Comparison of ENCODE assay signal across 27 cellular contexts in the genomic region with DNA sequence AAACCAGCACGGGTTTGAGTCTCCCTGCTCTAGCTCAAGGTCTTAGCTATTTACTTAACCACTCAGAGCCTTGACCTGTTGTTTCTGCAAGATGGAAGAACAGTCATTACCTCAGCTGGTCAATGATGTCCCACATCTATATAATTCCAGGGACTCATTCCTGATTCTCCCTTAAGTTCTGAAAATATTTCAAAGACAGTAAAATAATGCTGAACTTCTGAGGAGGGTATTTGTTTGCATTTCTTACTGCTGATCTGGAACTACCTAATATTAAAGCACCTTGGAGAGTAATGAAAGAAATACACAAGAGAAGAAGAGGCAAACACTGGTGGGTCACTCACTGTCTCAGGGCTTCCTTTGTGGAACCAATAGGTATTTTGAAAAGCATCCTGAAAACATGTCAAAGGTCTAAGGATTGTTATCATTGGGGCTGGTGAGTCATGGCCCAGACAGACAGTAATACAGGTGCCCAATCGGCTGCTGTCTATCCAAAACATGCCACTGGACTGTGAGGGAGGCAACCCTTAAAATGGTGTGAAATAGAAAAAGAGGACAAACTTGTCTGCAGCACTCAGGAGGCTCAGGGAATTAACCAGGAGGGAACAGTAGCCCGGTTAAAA.
"Had no signal": no experiment of that assay in that cellular context is flagged by ENCODE, and none has a peak within 500 bp of the region (broad histone marks: within the 10 kb centered on the region; RNA-seq: fewer than 3 reads in every experiment).

No MANE protein-coding gene starts in this region.

- H3K9ac ChIP-seq: KMS-11 had no signal

- H3K27ac Mint-ChIP-seq: activated CD4-positive, alpha-beta T cell treated with anti-CD3 and anti-CD28 coated beads, Interleukin-2, amount 10 ng/mL, durations not matched to agents 24 days and 14 days; activated CD8-positive, alpha-beta T cell treated with anti-CD3 and anti-CD28 coated beads for 36 hours; activated naive CD8-positive, alpha-beta T cell treated with anti-CD3 and anti-CD28 coated beads for 36 hours; activated T-cell treated with anti-CD3 and anti-CD28 coated beads, Interleukin-2, amount 50 U/mL, for 72 hours; activated T-helper 17 cell treated with anti-CD3 and anti-CD28 coated beads, Interleukin-2, amount 50 U/mL, for 72 hours had no signal

- ATAC-seq: activated CD8-positive, alpha-beta T cell treated with anti-CD3 and anti-CD28 coated beads for 36 hours; activated T-cell treated with anti-CD3 and anti-CD28 coated beads, Interleukin-2, amount 50 U/mL, for 72 hours; activated T-helper 17 cell treated with anti-CD3 and anti-CD28 coated beads, Interleukin-2, amount 50 U/mL, for 72 hours; PC-3 had no signal

- H3K27me3 ChIP-seq: Peyer's patch had no signal

- H3K27ac ChIP-seq: KMS-11, RWPE1, SK-N-MC had no signal

- H3K4me2 ChIP-seq: KMS-11 had no signal

- H3K9me3 ChIP-seq: Peyer's patch had no signal

- H3K36me3 ChIP-seq: Peyer's patch had no signal

- DNase-seq: activated CD4-positive, alpha-beta T cell treated with anti-CD3 and anti-CD28 coated beads, Interleukin-2, amount 10 ng/mL, durations not matched to agents 24 days and 14 days; activated CD4-positive, alpha-beta T cell treated with anti-CD3 and anti-CD28 coated beads, Interleukin-2, amount 50 U/mL, for 4 hours; activated CD8-positive, alpha-beta T cell treated with anti-CD3 and anti-CD28 coated beads for 36 hours; activated effector memory CD4-positive, alpha-beta T cell treated with anti-CD3 and anti-CD28 coated beads, Interleukin-2, amount 50 U/mL, for 16 hours; activated naive CD4-positive, alpha-beta T cell; activated naive CD4-positive, alpha-beta T cell treated with anti-CD3 and anti-CD28 coated beads, Interleukin-2, amount 50 U/mL, for 16 hours; activated naive CD8-positive, alpha-beta T cell treated with anti-CD3 and anti-CD28 coated beads for 36 hours; activated T-cell treated with anti-CD3 and anti-CD28 coated beads, Interleukin-2, amount 50 U/mL, for 1 hour; activated T-cell treated with anti-CD3 and anti-CD28 coated beads, Interleukin-2, amount 50 U/mL, for 72 hours; amniotic stem cell; aorta; MM.1S; MV-4-11; NCI-H1092; NCI-H1436 treated with DMSO at 0.1 percent for 48 hours; NCI-H1694 treated with DMSO at 0.1 percent for 48 hours; NCI-H345; NCI-H524 treated with DMSO at 0.1 percent for 48 hours; NK-92 treated with Interleukin-12 subunit alpha and Interleukin-12 subunit beta, amount 100 ng/mL, for 24 hours; PC-3; Peyer's patch; Right ventricle myocardium superior; T1000 had no signal

- H3K4me3 ChIP-seq: SK-N-MC had no signal

- H3K36me3 Mint-ChIP-seq: activated naive CD8-positive, alpha-beta T cell treated with anti-CD3 and anti-CD28 coated beads for 36 hours had no signal

- H3K27me3 Mint-ChIP-seq: activated CD4-positive, alpha-beta T cell treated with anti-CD3 and anti-CD28 coated beads, Interleukin-2, amount 10 ng/mL, durations not matched to agents 24 days and 14 days; activated T-helper 17 cell treated with anti-CD3 and anti-CD28 coated beads, Interleukin-2, amount 50 U/mL, for 72 hours had no signal

- H3K9me3 Mint-ChIP-seq: activated T-cell treated with anti-CD3 and anti-CD28 coated beads, Interleukin-2, amount 50 U/mL, for 72 hours had no signal

- H3K4me3 Mint-ChIP-seq: activated CD4-positive, alpha-beta T cell treated with anti-CD3 and anti-CD28 coated beads, Interleukin-2, amount 10 ng/mL, durations not matched to agents 24 days and 14 days; activated CD8-positive, alpha-beta T cell treated with anti-CD3 and anti-CD28 coated beads for 36 hours; activated naive CD8-positive, alpha-beta T cell treated with anti-CD3 and anti-CD28 coated beads for 36 hours; activated T-cell treated with anti-CD3 and anti-CD28 coated beads, Interleukin-2, amount 50 U/mL, for 72 hours; activated T-helper 17 cell treated with anti-CD3 and anti-CD28 coated beads, Interleukin-2, amount 50 U/mL, for 72 hours had no signal
